ENCODE assay signal across 10 cellular contexts in the genomic region with DNA sequence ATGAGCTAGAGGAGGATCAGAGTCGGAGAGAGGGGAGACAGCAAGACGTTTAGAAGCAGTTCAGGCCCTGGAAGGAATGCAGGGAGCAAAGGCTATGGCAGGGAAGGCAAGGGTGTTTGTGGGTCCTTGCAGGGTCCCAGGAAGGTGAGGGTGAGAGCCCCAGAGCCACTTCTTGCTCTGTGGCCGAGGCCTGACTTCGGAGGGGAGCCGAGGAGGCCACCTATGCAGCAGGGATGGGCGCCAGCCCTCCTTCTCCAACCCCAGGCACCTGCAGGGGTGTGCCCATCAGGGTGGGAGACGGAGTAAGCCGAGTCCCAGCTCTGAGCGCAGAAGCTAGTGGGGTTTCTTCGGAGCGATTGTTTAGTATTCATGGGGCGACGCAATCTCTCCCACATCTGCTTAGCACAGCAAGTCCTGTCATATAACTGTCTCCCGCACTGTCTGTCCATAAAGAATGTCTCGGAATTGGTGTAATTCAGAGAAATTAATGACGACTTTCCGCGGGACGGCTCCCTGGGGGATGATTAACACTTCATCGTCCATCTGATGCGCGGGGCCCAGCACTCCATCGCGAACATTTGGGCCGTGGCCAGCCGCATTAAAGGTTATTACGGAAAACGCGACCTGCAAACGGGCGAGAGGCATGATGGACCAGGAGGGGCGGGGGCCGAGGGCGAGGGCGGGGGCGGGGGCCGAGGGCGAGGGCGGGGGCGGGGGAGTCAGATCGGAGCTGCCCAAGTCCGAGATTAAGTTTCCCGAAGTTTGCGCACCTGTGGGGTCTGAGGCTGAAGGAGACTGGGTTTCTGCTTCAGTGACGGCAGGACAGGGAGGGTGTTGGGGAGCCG. TPM values are rescaled to one million over a fixed set of nuclear protein-coding genes. Genes with fewer than 3 reads are reported as not detected.
DNase-seq lines count a peak whose midpoint lies in the region; ATAC-seq and TF ChIP-seq lines count a peak whose summit lies in the region.
"Had no signal": no experiment of that assay in that cellular context is flagged by ENCODE, and none has a peak within 500 bp of the region (broad histone marks: within the 10 kb centered on the region; RNA-seq: fewer than 3 reads in every experiment).

No MANE protein-coding gene starts in this region.

- H3K4me1 ChIP-seq in A673 (ENCODE audit: insufficient read depth, low read length, poor library complexity, severe bottlenecking) (peaks cover 30% of the 10 kb centered on the region), GM23248 (ENCODE audit: insufficient read depth) (peaks cover 4% of the 10 kb centered on the region; the same call in 1 of the 2 replicates), mammary epithelial cell (ENCODE audit: insufficient read depth, low read length) (peaks cover 2% of the 10 kb centered on the region)

- peak overlapping the region; percentile 54 for H3K4me3 Mint-ChIP-seq in mesothelial cell of epicardium

- intact Hi-C loops in A673 (cut with micrococcal nuclease; ENCODE audit: unreplicated experiment) = no loop called here
- intact Hi-C loops in mammary epithelial cell (cut with micrococcal nuclease) = no loop called here

- H3K9me3 ChIP-seq in A673 (ENCODE audit: low read depth, low read length, poor library complexity, severe bottlenecking) (no peaks in the 10 kb centered on the region), GM23248 (ENCODE audit: low read depth) (no peaks in the 10 kb centered on the region), mammary epithelial cell (replicated peaks; ENCODE audit: insufficient read depth, low read length) (no peaks in the 10 kb centered on the region)

- BruUV-seq in A673 (replicated peaks; lab: Mats Ljungman, UMichigan) (no TSS peak), mammary epithelial cell (replicated peaks; lab: Mats Ljungman, UMichigan) (no TSS peak)

- no peak for TF ChIP-seq CTCF in A673 (conservative IDR thresholded peaks at IDR 0.05; ENCODE audit: low read depth, low read length)
- no peak for TF ChIP-seq CTCF in mammary epithelial cell (conservative IDR thresholded peaks at IDR 0.05 in 1 of 2, IDR thresholded peaks at IDR 0.05 in 1 of 2; ENCODE audit: extremely low read depth in 1 of 2, insufficient read depth in 1 of 2, low read depth in 1 of 2, low read length in 2 of 2)
- TF ChIP-seq CTCF in mesothelial cell of epicardium (IDR thresholded peaks at IDR 0.05; ENCODE audit: unreplicated experiment) = no peak

- CTCF ChIA-PET in A673 (lab: Charles Lee) = interaction anchor here (0.5 to 1.5 kb wide), 3 partner anchors 12 to 453 kb away, joined by 3 to 12 read pairs (median 3); partner anchors contain the start of gene CISTR
- CTCF ChIA-PET in mammary epithelial cell (lab: Charles Lee; ENCODE audit: low non-redundant PET) = no interaction called here

- no peak overlapping the region for H3K9ac ChIP-seq in GM23248
- H3K9ac ChIP-seq in mammary epithelial cell (ENCODE audit: insufficient read depth, low read length) = no peak overlapping the region

- peak overlapping the region; percentile 62 for H3K4me2 ChIP-seq in GM23248 (ENCODE audit: unreplicated experiment)
- peak overlapping the region; percentile 42 for H3K4me2 ChIP-seq in mammary epithelial cell (ENCODE audit: insufficient read depth, low read depth, low read length)

- H3K36me3 ChIP-seq in A673 (ENCODE audit: insufficient read depth, low read length, poor library complexity, severe bottlenecking) (no peaks in the 10 kb centered on the region), GM23248 (ENCODE audit: low read depth) (no peaks in the 10 kb centered on the region), mammary epithelial cell (ENCODE audit: insufficient read depth, low read length) (no peaks in the 10 kb centered on the region)

- in situ Hi-C loops in GM23248 (cut with MboI) = loop anchor here (5.0 to 10.0 kb wide), 2 partner anchors 37 to 195 kb away; no protein-coding TSS in a partner anchor
- in situ Hi-C loops in mammary epithelial cell (cut with MboI; ENCODE audit: low sequenced_read_pairs in 2 of 2) = loop anchor here in 1 of 2 donors (5.0 kb wide), 1 partner anchor 37 kb away; no protein-coding TSS in a partner anchor

- no peaks in the 10 kb centered on the region for H3K9me2 ChIP-seq in GM23248 (ENCODE audit: insufficient read depth)

- H3K27me3 ChIP-seq in A673 (replicated peaks; ENCODE audit: insufficient read depth, low read depth, low read length, poor library complexity) (peaks cover 3% of the 10 kb centered on the region), GM23248 (replicated peaks; ENCODE audit: insufficient read depth) (peaks cover 52% of the 10 kb centered on the region), mammary epithelial cell (ENCODE audit: insufficient read depth, low read length) (peaks cover 16% of the 10 kb centered on the region)

- H3K27me3 Mint-ChIP-seq in mesothelial cell of epicardium (ENCODE audit: low read depth) = peaks cover 2% of the 10 kb centered on the region

- no peaks in the 10 kb centered on the region for H3F3A ChIP-seq in GM23248 (ENCODE audit: insufficient read depth)

- peak; percentile 70 for DNase-seq in A673 (ENCODE audit: low spot score)
- peak; percentile 39 for DNase-seq in GM23248
- no peak for DNase-seq in mammary epithelial cell
- no peak for DNase-seq in mesothelial cell of epicardium (ENCODE audit: low spot score in 2 of 2, unreplicated experiment in 2 of 2)
- DNase-seq in NCI-H774 (lab: John Stamatoyannopoulos, UW) = no peak
- no peak for DNase-seq in kidney glomerular epithelial cell (lab: John Stamatoyannopoulos, UW)
- no peak for DNase-seq in NCI-H187 (lab: John Stamatoyannopoulos, UW)

- no peaks in the 10 kb centered on the region for H3K36me3 Mint-ChIP-seq in mesothelial cell of epicardium

- H2AFZ ChIP-seq in GM23248 (no peak overlapping the region), mammary epithelial cell (ENCODE audit: low read depth, low read length) (no peak overlapping the region)

- H3K27ac ChIP-seq in A673 (ENCODE audit: low read depth, low read length, poor library complexity, severe bottlenecking) (no peak overlapping the region), GM23248 (no peak overlapping the region), mammary epithelial cell (ENCODE audit: insufficient read depth, low read depth, low read length) (no peak overlapping the region)

- POLR2A ChIA-PET in A673 (lab: Charles Lee; ENCODE audit: low non-redundant PET) = interaction anchor here (0.6 kb wide), 2 partner anchors 15 to 223 kb away, joined by 3 read pairs; no protein-coding TSS in a partner anchor

- H4K20me1 ChIP-seq in GM23248 (ENCODE audit: insufficient read depth) (no peaks in the 10 kb centered on the region), mammary epithelial cell (ENCODE audit: insufficient read depth, low read length) (no peaks in the 10 kb centered on the region)

- ATAC-seq in HG02981 (IDR thresholded peaks at IDR 0.05; ENCODE audit: unreplicated experiment) = no peak

- H3K79me2 ChIP-seq in GM23248 (ENCODE audit: insufficient read depth) (no peaks in the 10 kb centered on the region), mammary epithelial cell (ENCODE audit: insufficient read depth, low read length) (no peaks in the 10 kb centered on the region)

- dilution Hi-C loops in mammary epithelial cell (cut with HindIII; ENCODE audit: low sequenced_read_pairs) = no loop called here

- no peak overlapping the region for H3K27ac Mint-ChIP-seq in mesothelial cell of epicardium

- peaks cover 17% of the 10 kb centered on the region for H3K4me1 Mint-ChIP-seq in mesothelial cell of epicardium

- no peaks in the 10 kb centered on the region for H3K9me3 Mint-ChIP-seq in mesothelial cell of epicardium

- H3K4me3 ChIP-seq in A673 (ENCODE audit: low read depth, low read length, poor library complexity, severe bottlenecking) = peak overlapping the region; percentile 29
- H3K4me3 ChIP-seq in GM23248 = 0 out of 2 replicates have a peak overlapping the region, but pooled peaks have one; percentile 32
- no peak overlapping the region for H3K4me3 ChIP-seq in mammary epithelial cell (replicated peaks in 1 of 3; ENCODE audit: insufficient read depth in 1 of 3, low read depth in 2 of 3, low read length in 3 of 3)

- WGBS in GM23248 (ENCODE audit: low coverage in 1 of 2, low lambda C conversion rate in 2 of 2, missing lambda C conversion rate in 2 of 2), 2 experiments = 5 to 6% methylated on average over 42 to 46 of the region's 46 CpGs
- WGBS in mammary epithelial cell (ENCODE audit: low coverage, missing lambda C conversion rate) = 13% methylated on average over 22 of the region's 46 CpGs

RNA-seq across cellular contexts. Expression of gene CALCOCO1, which starts 12.3 kb away (rescaled TPM):
- total RNA-seq in A673 (2021) = 16.8 and 34.0 TPM in 2 replicates
- total RNA-seq in GM23248 (2014; rRNA removed; shearing (Covaris generic)) = 206 and 243 TPM in 2 replicates
- 149 and 155 TPM in 2 replicates for polyA plus RNA-seq in GM23248 (2016; fragmentation: Nextera tagmentation; extraction: Ambion mirVana)
- total RNA-seq in mammary epithelial cell = 100 to 1,000 TPM in 1 of 2 donors, 10 to 100 TPM in 1; 61.1 to 127 TPM
- polyA plus RNA-seq in mammary epithelial cell = 48.3 TPM
- 8.5 TPM for polyA minus RNA-seq in mammary epithelial cell
- total RNA-seq in mesothelial cell of epicardium = 124 to 130 TPM (median 124 TPM) in 3 replicates

RNA-seq across cellular contexts. Expression of gene CISTR, which starts 12.3 kb away (rescaled TPM):
- not detected in 2 replicates for total RNA-seq in A673 (2021)
- not detected in 2 replicates for total RNA-seq in GM23248 (2014; rRNA removed; shearing (Covaris generic))
- not detected in 2 replicates for polyA plus RNA-seq in GM23248 (2016; fragmentation: Nextera tagmentation; extraction: Ambion mirVana)
- not detected for total RNA-seq in mammary epithelial cell
- polyA plus RNA-seq in mammary epithelial cell = not detected
- not detected for polyA minus RNA-seq in mammary epithelial cell
- not detected in 3 replicates for total RNA-seq in mesothelial cell of epicardium
- total RNA-seq: Daoy, left colon had no signal

Comparison
In these comparisons a context has a peak if more than half of its experiments do, and no peak if none do; other contexts are left out.
1. DNase-seq: peak in A673 (single experiment) and GM23248 (single experiment); none in mammary epithelial cell (single experiment), mesothelial cell of epicardium (0 of 2), NCI-H774 (single experiment), kidney glomerular epithelial cell (single experiment) and NCI-H187 (0 of 2).
2. H3K4me3 ChIP-seq: peak in A673 (single experiment) and GM23248 (single experiment); none in mammary epithelial cell (0 of 3).